ENCODE assay signal across 1 cellular context in the genomic region with DNA sequence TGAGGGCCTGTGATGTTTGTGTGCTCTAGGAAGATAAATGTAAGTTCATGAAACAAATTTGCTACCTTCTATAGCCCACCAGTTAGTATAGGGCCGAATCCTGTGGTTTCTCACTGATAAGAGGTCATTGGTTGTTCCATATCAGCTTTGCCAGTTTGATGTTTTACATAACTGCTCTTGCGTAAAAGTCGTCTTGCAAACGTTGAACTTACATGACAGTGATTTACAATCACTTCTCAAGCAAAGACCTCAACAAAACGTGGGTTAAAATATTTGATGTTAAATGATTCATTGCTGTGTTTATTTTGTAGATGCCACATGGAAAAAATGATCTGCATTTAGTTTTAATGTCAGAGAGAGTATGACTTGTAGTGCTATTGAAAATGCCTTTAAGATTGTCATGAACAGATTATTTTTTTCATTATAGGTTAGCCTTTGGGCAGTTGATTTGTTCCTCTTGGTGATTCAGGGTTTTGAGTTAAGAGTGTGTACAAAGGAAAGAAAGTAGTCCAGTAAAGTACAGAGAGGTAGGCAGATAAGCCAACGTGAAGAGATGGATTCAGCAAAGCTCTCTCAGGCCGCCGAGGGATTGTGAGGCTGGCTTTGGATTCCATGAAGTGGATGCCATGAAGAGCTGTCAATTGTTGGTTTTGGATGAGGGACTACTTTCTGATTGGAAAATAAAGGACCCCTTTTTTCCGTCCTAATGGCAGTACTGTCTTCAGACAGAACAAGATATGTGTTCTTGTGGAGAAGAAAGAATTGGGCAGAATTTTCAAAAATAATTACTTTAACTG.
TF ChIP-seq lines count a peak whose summit lies in the region.

No MANE protein-coding gene starts in this region.

TF ChIP-seq in IMR-90, 13 proteins besides CTCF, POLR2A, EP300 and RAD21 (continued from another document):
- no peak for TF ChIP-seq SMC3 (IDR thresholded peaks at IDR 0.05; ENCODE audit: low read depth, low read length)
- peak; percentile 89 for TF ChIP-seq CEBPB (IDR thresholded peaks at IDR 0.05; ENCODE audit: low read depth, low read length)
- no peak for TF ChIP-seq MAZ (IDR thresholded peaks at IDR 0.05; ENCODE audit: borderline replicate concordance, low read depth, low read length)
- TF ChIP-seq, protein P1, sequence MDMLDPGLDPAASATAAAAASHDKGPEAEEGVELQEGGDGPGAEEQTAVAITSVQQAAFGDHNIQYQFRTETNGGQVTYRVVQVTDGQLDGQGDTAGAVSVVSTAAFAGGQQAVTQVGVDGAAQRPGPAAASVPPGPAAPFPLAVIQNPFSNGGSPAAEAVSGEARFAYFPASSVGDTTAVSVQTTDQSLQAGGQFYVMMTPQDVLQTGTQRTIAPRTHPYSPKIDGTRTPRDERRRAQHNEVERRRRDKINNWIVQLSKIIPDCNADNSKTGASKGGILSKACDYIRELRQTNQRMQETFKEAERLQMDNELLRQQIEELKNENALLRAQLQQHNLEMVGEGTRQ (IDR thresholded peaks at IDR 0.05; ENCODE audit: low read depth, low read length) = no peak
- TF ChIP-seq BHLHE40 (IDR thresholded peaks at IDR 0.05; ENCODE audit: low read depth, low read length) = no peak; the same call in 1 of the 2 replicates
- TF ChIP-seq CHD1 (IDR thresholded peaks at IDR 0.05; ENCODE audit: low read depth, low read length) = no peak
